ENCODE assay signal across 8 cellular contexts in the genomic region with DNA sequence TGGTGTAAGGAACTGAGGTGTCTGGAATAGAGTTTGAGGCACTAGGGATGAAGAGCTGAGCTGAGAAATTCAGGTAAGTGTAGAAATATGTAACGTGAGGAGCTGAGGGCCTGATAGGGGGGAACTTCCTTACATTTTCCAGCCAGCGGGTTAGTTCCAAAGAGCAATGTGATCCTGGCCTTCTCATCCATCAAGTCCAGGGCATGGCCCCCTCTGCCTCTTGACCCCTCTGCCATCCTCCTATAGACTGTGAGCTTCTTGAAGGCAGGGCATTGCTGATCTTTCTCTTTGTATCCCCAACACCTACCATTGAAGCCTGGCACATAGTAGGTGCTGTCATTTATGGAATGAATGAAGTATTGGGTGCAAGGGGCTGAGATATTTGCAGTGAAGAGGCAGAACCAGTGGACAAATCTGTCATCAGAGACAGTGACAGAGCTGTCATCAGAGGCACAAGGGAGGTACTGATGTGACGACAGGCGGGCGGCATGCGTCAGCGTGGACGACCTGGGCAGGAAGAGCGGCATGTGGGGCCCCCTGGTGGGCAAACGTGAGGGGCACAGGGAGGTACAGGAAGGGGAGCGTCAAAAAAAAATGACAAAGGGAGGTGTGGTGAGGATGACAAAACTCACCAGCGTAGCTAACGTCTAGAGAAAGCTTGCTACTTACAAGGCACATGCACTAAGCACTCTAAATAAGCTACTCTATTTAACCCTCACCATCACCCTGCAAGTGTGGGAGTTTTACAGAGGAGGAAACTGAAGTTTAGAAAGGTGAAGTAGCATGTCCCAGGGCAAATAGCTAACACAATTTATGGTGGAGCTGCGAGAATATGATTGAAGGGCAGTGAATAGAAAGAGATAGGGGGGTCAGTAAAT. TPM values are rescaled to one million over a fixed set of nuclear protein-coding genes. Genes with fewer than 3 reads are reported as not detected.
A peak's percentile ranks its signal among the peaks of the same experiment; 100 is the strongest.
DNase-seq lines count a peak whose midpoint lies in the region; ATAC-seq and TF ChIP-seq lines count a peak whose summit lies in the region.

No MANE protein-coding gene starts in this region.

- WGBS in esophagus muscularis mucosa = 15% methylated on average over 14 of the region's 14 CpGs

- TF ChIP-seq EP300 in esophagus muscularis mucosa (IDR thresholded peaks at IDR 0.05) (no peak), neural cell (conservative IDR thresholded peaks at IDR 0.05; ENCODE audit: poor library complexity, severe bottlenecking) (no peak)

- peak; percentile 40 for DNase-seq in COLO829 (ENCODE audit: low spot score)
- DNase-seq in HK-2 (ENCODE audit: unreplicated experiment) = peak; percentile 88
- DNase-seq in OCI-M1 (lab: John Stamatoyannopoulos, UW) = peak; percentile 97
- DNase-seq in activated T-cell treated with anti-CD3 and anti-CD28 coated beads for 48 hours (ENCODE audit: low read depth) = peak; percentile 91
- DNase-seq in esophagus muscularis mucosa (ENCODE audit: extremely low spot score) = peak; percentile 96
- DNase-seq in stimulated activated naive CD4-positive, alpha-beta T cell treated with Interleukin-2 at 50 U/mL for 16 hours (lab: John Stamatoyannopoulos, UW) = peak; percentile 90

- H2AFZ ChIP-seq in neural cell (ENCODE audit: low read depth, low read length) = no peak overlapping the region

- no peak for TF ChIP-seq POLR2A in esophagus muscularis mucosa (IDR thresholded peaks at IDR 0.05; ENCODE audit: low read depth)

- H3K36me3 ChIP-seq in esophagus muscularis mucosa = no peaks in the 10 kb centered on the region
- no peaks in the 10 kb centered on the region for H3K36me3 ChIP-seq in neural cell (ENCODE audit: insufficient read depth, low read length)

- no peak overlapping the region for H3K4me3 ChIP-seq in esophagus muscularis mucosa
- H3K4me3 ChIP-seq in neural cell (ENCODE audit: low read length) = no peak overlapping the region

- H3K27me3 ChIP-seq in esophagus muscularis mucosa (no peaks in the 10 kb centered on the region), neural cell (ENCODE audit: insufficient read depth, low read depth, low read length) (no peaks in the 10 kb centered on the region)

- H3F3A ChIP-seq in neural cell (ENCODE audit: insufficient read depth, low read length, poor library complexity, severe bottlenecking) = no peaks in the 10 kb centered on the region

- peak; percentile 48 for ATAC-seq in GM19468 (IDR thresholded peaks at IDR 0.05; ENCODE audit: extremely low read depth, unreplicated experiment)

- H4K20me1 ChIP-seq in neural cell (ENCODE audit: insufficient read depth) = no peaks in the 10 kb centered on the region

- no peak overlapping the region for H3K4me2 ChIP-seq in neural cell (ENCODE audit: low read length)

- no peaks in the 10 kb centered on the region for H3K9me2 ChIP-seq in neural cell (ENCODE audit: insufficient read depth, low read length)

- no peak overlapping the region for H3K9ac ChIP-seq in neural cell (ENCODE audit: low read length)

- H3K9me3 ChIP-seq in esophagus muscularis mucosa = no peaks in the 10 kb centered on the region
- no peaks in the 10 kb centered on the region for H3K9me3 ChIP-seq in neural cell (ENCODE audit: low read length)

- TF ChIP-seq RAD21 in neural cell (conservative IDR thresholded peaks at IDR 0.05) = peak; percentile 60

- H3K27ac ChIP-seq in esophagus muscularis mucosa (replicated peaks in 1 of 4) (peak overlapping the region; percentile 55 to 93 (median 63)), neural cell (ENCODE audit: low read length) (no peak overlapping the region)

- intact Hi-C loops in esophagus muscularis mucosa (cut with DNase I) = loop anchor here (1.0 to 10.0 kb wide), 2 partner anchors 31 to 355 kb away; no protein-coding TSS in a partner anchor

- H3K4me1 ChIP-seq in esophagus muscularis mucosa = peaks cover 0 to 30% (median 29%) of the 10 kb centered on the region in 4 donors

- H3K79me2 ChIP-seq in neural cell (replicated peaks; ENCODE audit: insufficient read depth, low read length) = no peaks in the 10 kb centered on the region

- TF ChIP-seq CTCF in esophagus muscularis mucosa (IDR thresholded peaks at IDR 0.05) = peak; percentile 94 to 99 (median 97)
- peak; percentile 76 for TF ChIP-seq CTCF in neural cell (IDR thresholded peaks at IDR 0.05; ENCODE audit: poor library complexity, severe bottlenecking)

TF ChIP-seq in neural cell, 6 proteins besides CTCF, POLR2A, EP300 and RAD21:
- TF ChIP-seq POLR2AphosphoS5 (IDR thresholded peaks at IDR 0.05) (no peak), SMC3 (conservative IDR thresholded peaks at IDR 0.05; ENCODE audit: poor library complexity) (peak; percentile 66)

RNA-seq across cellular contexts. Expression of a gene that starts 5.2 kb away (rescaled TPM):
- 100 to 1,000 TPM in 3 of 4 donors, 10 to 100 TPM in 1; 96.4 to 201 (median 159) TPM for total RNA-seq in esophagus muscularis mucosa
- 55.4 and 69.8 TPM in 2 replicates for polyA plus RNA-seq in neural cell
- 39.9 and 42.3 TPM in 2 replicates for polyA minus RNA-seq in neural cell

RNA-seq across cellular contexts. Expression of a gene that starts 31.4 kb away (rescaled TPM):
- 10 to 100 TPM in 1 of 4 donors, 1 to 10 TPM in 3; 4.2 to 38.3 (median 6.9) TPM for total RNA-seq in esophagus muscularis mucosa
- 1.1 and 1.5 TPM in 2 replicates for polyA plus RNA-seq in neural cell
- 0.24 and 0.35 TPM in 2 replicates for polyA minus RNA-seq in neural cell

Comparison
In these comparisons a context has a peak if more than half of its experiments do, and no peak if none do; other contexts are left out.
1. DNase-seq: peak in every context shown above with its lines; median percentile 97 in OCI-M1; 96 in esophagus muscularis mucosa; 91 in activated T-cell treated with anti-CD3 and anti-CD28 coated beads for 48 hours; 90 in stimulated activated naive CD4-positive, alpha-beta T cell treated with Interleukin-2 at 50 U/mL for 16 hours; 88 in HK-2; 40 in COLO829.